ENCODE assay signal across 8 cellular contexts in the genomic region with DNA sequence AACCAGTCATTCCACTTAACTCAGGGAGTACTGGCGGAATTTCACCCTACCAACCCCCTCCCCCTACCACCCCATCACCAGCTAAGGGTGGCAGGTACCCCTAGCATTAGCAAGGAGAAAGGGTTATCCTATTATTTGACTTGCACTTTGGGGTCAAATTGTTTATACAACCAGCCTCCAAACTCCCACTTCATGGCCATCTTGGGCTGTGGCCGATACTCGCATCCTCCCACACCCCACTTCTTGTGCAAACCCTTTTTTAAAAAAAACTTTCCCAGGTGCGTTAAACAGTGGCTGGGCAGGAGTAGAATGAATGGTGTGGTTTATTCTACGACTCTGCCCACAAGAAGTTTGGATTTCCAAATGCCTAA. TPM values are rescaled to one million over a fixed set of nuclear protein-coding genes. Genes with fewer than 3 reads are reported as not detected.
DNase-seq lines count a peak whose midpoint lies in the region; ATAC-seq, FAIRE-seq and TF ChIP-seq lines count a peak whose summit lies in the region.

No MANE protein-coding gene starts in this region.

- H3K4me2 ChIP-seq in PC-9 = peak overlapping the region; percentile 67

- 0 out of 2 replicates have a peak overlapping the region, but pooled peaks have one; percentile 20 for H2AFZ ChIP-seq in PC-9

- H3K4me1 ChIP-seq in PC-9 (replicated peaks; ENCODE audit: insufficient read depth) (peaks cover 23% of the 10 kb centered on the region), esophagus squamous epithelium (peaks cover 13 to 61% (median 30%) of the 10 kb centered on the region in 3 donors), sigmoid colon (peaks cover 0 to 40% (median 36%) of the 10 kb centered on the region in 4 donors)

- H3K27me3 ChIP-seq in PC-9 (ENCODE audit: insufficient read depth, low read depth) (no peaks in the 10 kb centered on the region), esophagus squamous epithelium (no peaks in the 10 kb centered on the region), sigmoid colon (no peaks in the 10 kb centered on the region)

- TF ChIP-seq POLR2A in esophagus squamous epithelium (IDR thresholded peaks at IDR 0.05) = no peak
- no peak for TF ChIP-seq POLR2A in sigmoid colon (IDR thresholded peaks at IDR 0.05)

- peaks cover 23% of the 10 kb centered on the region for H3K36me3 ChIP-seq in PC-9 (ENCODE audit: low read depth)
- peaks cover 28 to 59% (median 36%) of the 10 kb centered on the region in 3 donors for H3K36me3 ChIP-seq in esophagus squamous epithelium
- peaks cover 30 to 49% (median 35%) of the 10 kb centered on the region in 4 donors for H3K36me3 ChIP-seq in sigmoid colon

- POLR2A ChIA-PET in PC-9 (lab: Charles Lee; ENCODE audit: unreplicated experiment) = interaction anchor here (0.6 to 1.1 kb wide), 6 partner anchors 10 to 153 kb away, joined by 3 to 11 read pairs (median 4); a partner anchor contains a TSS

- WGBS in esophagus squamous epithelium, 2 donors = 64 to 78% methylated on average over 5 of the region's 5 CpGs
- WGBS in sigmoid colon, 2 donors = 74 to 81% methylated on average over 5 of the region's 5 CpGs

- peaks cover 56% of the 10 kb centered on the region for H3K79me2 ChIP-seq in PC-9 (ENCODE audit: low read depth)

- intact Hi-C loops in PC-9 (cut with micrococcal nuclease; ENCODE audit: unreplicated experiment) = loop anchor here (1.0 kb wide), 2 partner anchors 10 to 26 kb away; a partner anchor contains a TSS
- intact Hi-C loops in esophagus squamous epithelium (cut with DNase I) = no loop called here
- intact Hi-C loops in sigmoid colon (cut with DNase I) = loop anchor here (1.0 kb wide), 1 partner anchor 12 kb away; no protein-coding TSS in a partner anchor

- TF ChIP-seq EP300 in sigmoid colon (IDR thresholded peaks at IDR 0.05) = no peak

- TF ChIP-seq CTCF in PC-9 (conservative IDR thresholded peaks at IDR 0.05) (no peak), esophagus squamous epithelium (IDR thresholded peaks at IDR 0.05) (no peak), sigmoid colon (IDR thresholded peaks at IDR 0.05) (no peak)

- FAIRE-seq in RCC 7860 (lab: Jason Lieb, UNC) = no peak

- H3K27ac ChIP-seq in PC-9 = peak overlapping the region; percentile 60
- peak overlapping the region; percentile 76 to 95 (median 92) for H3K27ac ChIP-seq in esophagus squamous epithelium
- H3K27ac ChIP-seq in sigmoid colon = peak overlapping the region; percentile 83 to 88 (median 86)

- H3K4me3 ChIP-seq in PC-9 (peak overlapping the region; percentile 16; the same call in 1 of the 2 replicates), esophagus squamous epithelium (peak overlapping the region in 3 of 4 donors; percentile 79 to 90 (median 87)), sigmoid colon (peak overlapping the region in 3 of 4 donors; percentile 64 to 75 (median 73))

- no TSS peak for BruUV-seq in PC-9 (replicated peaks; lab: Mats Ljungman, UMichigan)

- peaks cover 63% of the 10 kb centered on the region for H3F3A ChIP-seq in PC-9 (ENCODE audit: insufficient read depth, low read depth)

- H4K20me1 ChIP-seq in PC-9 (ENCODE audit: insufficient read depth) = peaks cover 16% of the 10 kb centered on the region

- DNase-seq in PC-9 (no peak), esophagus squamous epithelium (lab: John Stamatoyannopoulos, UW) (no peak), sigmoid colon (no peak), activated gamma-delta T cell treated with Interleukin-2 at 50 U/mL for 16 hours (no peak), RCC 7860 (ENCODE audit: low spot score) (no peak), GM19240 (ENCODE audit: insufficient read length, low spot score) (no peak), hepatic stellate cell (ENCODE audit: low spot score) (no peak)

- peak; percentile 1 for ATAC-seq in GM18861 (IDR thresholded peaks at IDR 0.05; ENCODE audit: unreplicated experiment)

- CTCF ChIA-PET in PC-9 (lab: Charles Lee) = interaction anchor here (0.6 to 1.1 kb wide), 3 partner anchors 13 to 658 kb away, joined by 3 to 7 read pairs (median 4); a partner anchor contains a TSS

- H3K9me2 ChIP-seq in PC-9 (ENCODE audit: insufficient read depth) = no peaks in the 10 kb centered on the region

- H3K9me3 ChIP-seq in PC-9 (ENCODE audit: insufficient read depth, low read depth) = no peaks in the 10 kb centered on the region
- H3K9me3 ChIP-seq in esophagus squamous epithelium = no peaks in the 10 kb centered on the region
- no peaks in the 10 kb centered on the region for H3K9me3 ChIP-seq in sigmoid colon

RNA-seq across cellular contexts. Expression of a gene that starts 0.7 kb away (rescaled TPM):
- 74.1 and 85.3 TPM in 2 replicates for total RNA-seq in PC-9 (2021)
- total RNA-seq in esophagus squamous epithelium = 10 to 100 TPM; 39.5 to 45.8 (median 42.3) TPM
- 10 to 100 TPM; 53.0 to 68.5 (median 59.7) TPM for total RNA-seq in sigmoid colon
- polyA plus RNA-seq in sigmoid colon = 10 to 100 TPM; 72.7 to 81.1 (median 81.0) TPM

RNA-seq across cellular contexts. Expression of a gene that starts 9.9 kb away (rescaled TPM):
- total RNA-seq in PC-9 (2021) = 472 and 498 TPM in 2 replicates
- total RNA-seq in esophagus squamous epithelium = 100 to 1,000 TPM; 180 to 278 (median 236) TPM
- 100 to 1,000 TPM; 108 to 128 (median 116) TPM for total RNA-seq in sigmoid colon
- 100 to 1,000 TPM; 156 to 297 (median 202) TPM for polyA plus RNA-seq in sigmoid colon

RNA-seq across cellular contexts. Expression of a gene that starts 13.0 kb away (rescaled TPM):
- total RNA-seq in PC-9 (2021) (25.4 and 33.2 TPM in 2 replicates), esophagus squamous epithelium (10 to 100 TPM; 22.3 to 32.8 (median 28.4) TPM), sigmoid colon (10 to 100 TPM; 13.6 to 17.6 (median 16.7) TPM)
- 10 to 100 TPM; 12.0 to 23.4 (median 17.1) TPM for polyA plus RNA-seq in sigmoid colon

RNA-seq across cellular contexts. Expression of a gene that starts 13.3 kb away (rescaled TPM):
- total RNA-seq in PC-9 (2021) (51.0 and 77.7 TPM in 2 replicates), esophagus squamous epithelium (10 to 100 TPM in 3 of 4 donors, 1 to 10 TPM in 1; 9.7 to 44.9 (median 17.6) TPM), sigmoid colon (10 to 100 TPM; 11.8 to 21.6 (median 13.7) TPM)
- polyA plus RNA-seq in sigmoid colon = 10 to 100 TPM; 19.0 to 33.1 (median 22.8) TPM

RNA-seq across cellular contexts. Expression of a gene that starts 25.7 kb away (rescaled TPM):
- 47.8 and 56.6 TPM in 2 replicates for total RNA-seq in PC-9 (2021)
- total RNA-seq in esophagus squamous epithelium = 10 to 100 TPM; 35.6 to 42.6 (median 38.3) TPM
- total RNA-seq in sigmoid colon = 10 to 100 TPM; 27.5 to 34.1 (median 32.4) TPM
- 10 to 100 TPM; 42.0 to 49.7 (median 48.3) TPM for polyA plus RNA-seq in sigmoid colon

Comparison
In these comparisons a context has a peak if more than half of its experiments do, and no peak if none do; other contexts are left out.
1. H3K4me3 ChIP-seq: peak in every context shown above with its lines; median percentile 87 in esophagus squamous epithelium; 73 in sigmoid colon; 16 in PC-9.